Comparison of ENCODE assay signal across 1 cellular context in the genomic region with DNA sequence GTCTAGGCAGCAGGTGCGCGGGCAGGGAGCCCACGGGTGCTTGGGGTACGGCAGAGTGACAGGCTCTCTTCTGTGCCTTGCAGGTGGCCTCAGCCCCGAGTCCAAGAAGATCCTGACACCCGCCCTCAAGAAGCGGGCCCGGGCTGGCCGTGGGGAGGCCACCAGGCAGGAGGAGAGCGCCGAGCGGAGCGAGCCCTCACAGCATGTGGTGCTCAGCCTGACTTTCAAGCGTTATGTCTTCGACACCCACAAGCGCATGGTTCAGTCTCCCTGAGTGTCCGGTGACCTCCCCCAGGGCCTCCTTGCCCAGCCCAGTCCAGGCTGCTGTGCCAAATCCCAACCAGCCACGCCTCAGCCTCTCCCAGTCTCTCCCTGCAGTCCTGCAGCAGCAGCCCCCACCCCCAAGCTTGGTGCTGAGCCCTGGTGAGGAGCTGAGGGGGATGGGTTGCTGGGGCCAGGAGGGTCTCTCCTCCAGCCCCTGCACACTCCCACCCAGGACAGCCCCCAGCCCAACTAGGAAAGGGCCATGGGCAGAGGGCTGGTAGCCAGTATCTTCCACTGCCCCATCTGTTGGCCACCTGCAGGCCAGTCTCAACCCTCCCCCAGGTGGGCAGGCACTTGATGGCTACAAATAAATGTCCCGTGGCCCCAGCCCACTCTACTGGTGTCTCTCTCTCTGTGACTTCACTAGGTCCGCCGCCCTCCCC.
TF ChIP-seq lines count a peak whose summit lies in the region.

No MANE protein-coding gene starts in this region.

TF ChIP-seq in Ishikawa, 13 proteins besides CTCF, POLR2A, EP300 and RAD21 (continued from another document):
- TF ChIP-seq USF1 (IDR thresholded peaks at IDR 0.05) (no peak), NFIC (IDR thresholded peaks at IDR 0.05) (peak; percentile 31; the same call in 1 of the 2 replicates), TEAD4 (IDR thresholded peaks at IDR 0.05) (no peak), ZBTB7A (IDR thresholded peaks at IDR 0.05; ENCODE audit: low read depth) (no peak)
